In the genomic region with DNA sequence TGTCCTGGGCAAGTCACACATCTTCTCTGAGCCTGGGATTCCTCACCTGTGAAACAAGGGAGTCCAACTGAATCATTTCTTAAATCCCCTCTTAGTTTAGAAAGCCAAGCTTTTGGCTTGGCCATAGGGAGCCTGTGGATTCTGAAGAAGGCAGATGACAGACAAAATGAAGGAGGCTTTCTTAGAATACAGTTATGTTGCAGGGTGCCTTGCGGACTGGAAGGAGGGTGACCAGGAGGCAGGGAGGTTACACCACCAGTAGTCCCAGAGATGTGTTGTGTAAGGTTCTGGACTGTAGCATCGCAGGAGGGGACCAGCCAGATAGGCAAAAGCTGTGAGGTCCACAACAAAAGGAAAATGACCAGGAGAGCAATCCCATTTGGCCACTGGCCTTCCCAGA, we compare ENCODE assay signal across 30 cellular contexts. TPM values are rescaled to one million over a fixed set of nuclear protein-coding genes. Genes with fewer than 3 reads are reported as not detected.
"Had no signal": no experiment of that assay in that cellular context is flagged by ENCODE, and none has a peak within 500 bp of the region (broad histone marks: within the 10 kb centered on the region; RNA-seq: fewer than 3 reads in every experiment).

No MANE protein-coding gene starts in this region.

- H3K4me3 Mint-ChIP-seq: memory B cell; nephron; neural progenitor cell; stimulated activated effector memory CD8-positive, alpha-beta T cell treated with anti-CD3 and anti-CD28 coated beads, Interleukin-12 subunit alpha, Interleukin-12 subunit beta, amount 100 ng/mL, for 72 hours had no signal

- H3K4me2 ChIP-seq: neural progenitor cell had no signal

- H3K36me3 ChIP-seq: esophagus muscularis mucosa, gastroesophageal sphincter, heart left ventricle, neural progenitor cell, prostate gland, sigmoid colon, thoracic aorta, tibial nerve, upper lobe of right lung, uterus had no signal

- H3K36me3 Mint-ChIP-seq: neural progenitor cell; stimulated activated effector memory CD8-positive, alpha-beta T cell treated with anti-CD3 and anti-CD28 coated beads, Interleukin-12 subunit alpha, Interleukin-12 subunit beta, amount 100 ng/mL, for 72 hours had no signal

- H3K4me1 ChIP-seq: prostate gland, uterus had no signal

- H3K9me3 ChIP-seq: prostate gland, upper lobe of right lung had no signal

- DNase-seq: cerebellar nuclear complex; dorsolateral prefrontal cortex; effector CD8-positive, alpha-beta T cell; foreskin keratinocyte; heart left ventricle; hippocampal formation; kidney glomerular epithelial cell; right cardiac atrium; sigmoid colon; stimulated activated CD4-positive, alpha-beta T cell treated with anti-CD3 and anti-CD28 coated beads, Interleukin-2, amount 100 ng/mL, for 24 hours; stimulated activated CD4-positive, alpha-beta T cell treated with anti-CD3 and anti-CD28 coated beads, Interleukin-4, amount 100 ng/mL, for 24 hours; stimulated activated naive CD4-positive, alpha-beta T cell treated with Interleukin-2 at 50 U/mL for 16 hours; substantia nigra; upper lobe of right lung; uterus had no signal

- H3K9ac ChIP-seq: neural progenitor cell had no signal

- H3K27ac Mint-ChIP-seq: memory B cell; nephron; neural progenitor cell; stimulated activated effector memory CD8-positive, alpha-beta T cell treated with anti-CD3 and anti-CD28 coated beads, Interleukin-12 subunit alpha, Interleukin-12 subunit beta, amount 100 ng/mL, for 72 hours had no signal

- H3K27me3 ChIP-seq: dorsolateral prefrontal cortex, foreskin keratinocyte, heart left ventricle, sigmoid colon, tibial nerve, upper lobe of right lung, uterus had no signal

- H3K27ac ChIP-seq: dorsolateral prefrontal cortex, esophagus muscularis mucosa, foreskin keratinocyte, gastroesophageal sphincter, heart left ventricle, neural progenitor cell, prostate gland, sigmoid colon, thoracic aorta, tibial nerve, upper lobe of right lung, uterus had no signal

- ATAC-seq: foreskin keratinocyte; gastroesophageal sphincter; heart left ventricle; right cardiac atrium; stimulated activated effector memory CD8-positive, alpha-beta T cell treated with anti-CD3 and anti-CD28 coated beads, Interleukin-12 subunit alpha, Interleukin-12 subunit beta, amount 100 ng/mL, for 72 hours; upper lobe of right lung had no signal

- H3K4me3 ChIP-seq: dorsolateral prefrontal cortex, esophagus muscularis mucosa, gastroesophageal sphincter, heart left ventricle, lung, neural progenitor cell, prostate gland, sigmoid colon, thoracic aorta, tibial nerve, upper lobe of right lung, uterus had no signal

RNA-seq across cellular contexts. Expression of gene ACVRL1, which starts 36.0 kb away (rescaled TPM):
- total RNA-seq: foreskin keratinocyte had no signal

RNA-seq across cellular contexts. Expression of gene ANKRD33, which starts 55.4 kb away (rescaled TPM):
- total RNA-seq: epithelial cell of proximal tubule, esophagus muscularis mucosa, foreskin keratinocyte, gastroesophageal sphincter, heart left ventricle, liver, osteoblast, prostate gland, right cardiac atrium, sigmoid colon, skeletal muscle tissue, thoracic aorta, upper lobe of right lung had no signal
- polyA plus RNA-seq: fibroblast of lung, foreskin keratinocyte, heart left ventricle, liver, right cardiac atrium had no signal
